Comparison of ENCODE assay signal across 8 cellular contexts in the genomic region with DNA sequence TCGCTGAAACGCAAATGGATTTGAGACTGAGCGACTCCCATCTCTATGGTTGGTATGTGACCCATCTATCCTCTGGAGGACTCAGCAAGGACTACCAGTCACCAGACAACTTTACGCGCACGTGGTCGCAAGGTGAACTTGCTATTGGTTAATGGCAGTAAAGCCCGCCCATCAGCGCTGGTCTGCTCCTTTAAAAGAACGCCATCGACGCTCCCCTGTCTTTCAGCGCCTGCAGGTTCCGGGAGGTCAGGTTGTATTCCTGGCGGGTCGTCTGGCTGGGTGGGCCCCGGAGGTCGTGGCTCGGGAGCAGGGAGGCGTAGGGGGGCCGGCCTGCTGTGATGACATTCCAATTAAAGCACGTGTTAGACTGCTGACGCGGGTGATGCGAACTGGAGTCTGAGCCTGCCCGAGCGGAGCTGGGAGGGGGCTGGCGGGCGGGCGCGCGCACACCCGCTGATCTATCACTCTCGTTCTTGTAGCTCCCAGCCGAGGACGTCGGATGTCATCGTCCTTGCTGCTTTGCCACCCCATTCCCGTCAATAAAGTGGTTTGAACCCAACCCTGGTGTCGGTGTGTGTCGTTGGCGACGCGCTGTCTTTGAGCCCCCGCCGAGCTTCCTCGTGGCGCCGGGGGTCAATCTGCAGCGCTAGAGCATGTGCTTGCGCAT. TPM values are rescaled to one million over a fixed set of nuclear protein-coding genes. Genes with fewer than 3 reads are reported as not detected.
DNase-seq lines count a peak whose midpoint lies in the region; ATAC-seq and TF ChIP-seq lines count a peak whose summit lies in the region.

No MANE protein-coding gene starts in this region.

- no peaks in the 10 kb centered on the region for H3K9me3 Mint-ChIP-seq in WTC11

- H3K4me3 ChIP-seq in spleen = peak overlapping the region; percentile 61 to 91 (median 78)

- no peak overlapping the region for H3K27ac Mint-ChIP-seq in WTC11

- DNase-seq in AG09319 (ENCODE audit: extremely low read depth, low read depth) = peak; percentile 100
- peak; percentile 98 for DNase-seq in NCI-H2227 treated with DMSO at 0.1 percent for 48 hours (lab: John Stamatoyannopoulos, UW)
- DNase-seq in WTC11 (ENCODE audit: low spot score) = peak; percentile 93
- peak; percentile 96 for DNase-seq in central memory CD4-positive, alpha-beta T cell
- peak; percentile 100 for DNase-seq in iris pigment epithelial cell (ENCODE audit: low read depth)
- DNase-seq in spleen = peak; percentile 98

- intact Hi-C loops in spleen (cut with DNase I; ENCODE audit: low total_unique reads) = loop anchor here (5.0 kb wide), 1 partner anchor 136 kb away; no protein-coding TSS in a partner anchor

- peaks cover 12% of the 10 kb centered on the region for H3K36me3 Mint-ChIP-seq in WTC11

- ATAC-seq in GM19023 (IDR thresholded peaks at IDR 0.05; ENCODE audit: unreplicated experiment) (peak; percentile 93), HG03175 (IDR thresholded peaks at IDR 0.05; ENCODE audit: unreplicated experiment) (peak; percentile 97), WTC11 (peak; percentile 85)

- H3K27ac ChIP-seq in spleen = peak overlapping the region; percentile 93 to 97 (median 95)

- H3K4me1 Mint-ChIP-seq in WTC11 = peaks cover 23% of the 10 kb centered on the region

- WGBS in spleen, 5 donors = 0% methylated on average over 34 to 51 of the region's 51 CpGs

- H3K4me3 Mint-ChIP-seq in WTC11 = no peak overlapping the region

- POLR2A ChIA-PET in WTC11 (lab: Charles Lee) = interaction anchor here (0.6 to 2.4 kb wide), 15 partner anchors 10 to 265 kb away, joined by 3 to 14 read pairs (median 3); a partner anchor contains a TSS

- peak; percentile 69 to 99 (median 98) for TF ChIP-seq POLR2A in spleen (IDR thresholded peaks at IDR 0.05)

- H3K27me3 ChIP-seq in spleen (replicated peaks in 1 of 7) = no peaks in the 10 kb centered on the region

- no peak for TF ChIP-seq CTCF in AG09319 (IDR thresholded peaks at IDR 0.05; ENCODE audit: low read depth, low read length)
- TF ChIP-seq CTCF in WTC11 (IDR thresholded peaks at IDR 0.05) = no peak
- peak in 6 of 11 experiments; percentile 1 to 49 (median 30) for TF ChIP-seq CTCF in spleen (IDR thresholded peaks at IDR 0.05 in 8 of 11, conservative IDR thresholded peaks at IDR 0.05 in 3 of 11)

- peaks cover 0 to 29% (median 9%) of the 10 kb centered on the region in 6 donors for H3K36me3 ChIP-seq in spleen

- H3K9me3 ChIP-seq in spleen = no peaks in the 10 kb centered on the region

- CTCF ChIA-PET in WTC11 (lab: Charles Lee) = interaction anchor here (0.7 to 2.6 kb wide), 13 partner anchors 12 to 274 kb away, joined by 3 to 19 read pairs (median 4); a partner anchor contains a TSS

- no peaks in the 10 kb centered on the region for H3K27me3 Mint-ChIP-seq in WTC11 (ENCODE audit: low read depth)

- H3K4me1 ChIP-seq in spleen = peaks cover 5 to 51% (median 35%) of the 10 kb centered on the region in 6 donors

TF ChIP-seq in WTC11, 78 proteins besides CTCF, POLR2A, EP300 and RAD21 (continues in another document):
- TF ChIP-seq ATF1 (CRISPR knock-in tag; IDR thresholded peaks at IDR 0.05) (no peak), ETV6 (CRISPR knock-in tag; IDR thresholded peaks at IDR 0.05) (no peak; the same call in none of the 2 replicates), ELF4 (CRISPR knock-in tag; IDR thresholded peaks at IDR 0.05; ENCODE audit: low read depth) (no peak), CREB1 (CRISPR knock-in tag; IDR thresholded peaks at IDR 0.05) (peak; percentile 57), ZNF671 (CRISPR knock-in tag; IDR thresholded peaks at IDR 0.05) (peak; percentile 88), ZNF219 (CRISPR knock-in tag; IDR thresholded peaks at IDR 0.05; ENCODE audit: borderline replicate concordance) (no peak), NFATC4 (CRISPR knock-in tag; IDR thresholded peaks at IDR 0.05) (peak; percentile 80), ZNF423 (CRISPR knock-in tag; IDR thresholded peaks at IDR 0.05) (peak; percentile 21; the same call in 1 of the 2 replicates)
- TF ChIP-seq, protein P1, sequence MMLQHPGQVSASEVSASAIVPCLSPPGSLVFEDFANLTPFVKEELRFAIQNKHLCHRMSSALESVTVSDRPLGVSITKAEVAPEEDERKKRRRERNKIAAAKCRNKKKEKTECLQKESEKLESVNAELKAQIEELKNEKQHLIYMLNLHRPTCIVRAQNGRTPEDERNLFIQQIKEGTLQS (CRISPR knock-in tag; conservative IDR thresholded peaks at IDR 0.05) = peak; percentile 26; the same call in 1 of the 2 replicates
- TF ChIP-seq, protein P2, sequence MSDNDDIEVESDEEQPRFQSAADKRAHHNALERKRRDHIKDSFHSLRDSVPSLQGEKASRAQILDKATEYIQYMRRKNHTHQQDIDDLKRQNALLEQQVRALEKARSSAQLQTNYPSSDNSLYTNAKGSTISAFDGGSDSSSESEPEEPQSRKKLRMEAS (CRISPR knock-in tag; IDR thresholded peaks at IDR 0.05) = peak; percentile 73
- TF ChIP-seq, protein P3, sequence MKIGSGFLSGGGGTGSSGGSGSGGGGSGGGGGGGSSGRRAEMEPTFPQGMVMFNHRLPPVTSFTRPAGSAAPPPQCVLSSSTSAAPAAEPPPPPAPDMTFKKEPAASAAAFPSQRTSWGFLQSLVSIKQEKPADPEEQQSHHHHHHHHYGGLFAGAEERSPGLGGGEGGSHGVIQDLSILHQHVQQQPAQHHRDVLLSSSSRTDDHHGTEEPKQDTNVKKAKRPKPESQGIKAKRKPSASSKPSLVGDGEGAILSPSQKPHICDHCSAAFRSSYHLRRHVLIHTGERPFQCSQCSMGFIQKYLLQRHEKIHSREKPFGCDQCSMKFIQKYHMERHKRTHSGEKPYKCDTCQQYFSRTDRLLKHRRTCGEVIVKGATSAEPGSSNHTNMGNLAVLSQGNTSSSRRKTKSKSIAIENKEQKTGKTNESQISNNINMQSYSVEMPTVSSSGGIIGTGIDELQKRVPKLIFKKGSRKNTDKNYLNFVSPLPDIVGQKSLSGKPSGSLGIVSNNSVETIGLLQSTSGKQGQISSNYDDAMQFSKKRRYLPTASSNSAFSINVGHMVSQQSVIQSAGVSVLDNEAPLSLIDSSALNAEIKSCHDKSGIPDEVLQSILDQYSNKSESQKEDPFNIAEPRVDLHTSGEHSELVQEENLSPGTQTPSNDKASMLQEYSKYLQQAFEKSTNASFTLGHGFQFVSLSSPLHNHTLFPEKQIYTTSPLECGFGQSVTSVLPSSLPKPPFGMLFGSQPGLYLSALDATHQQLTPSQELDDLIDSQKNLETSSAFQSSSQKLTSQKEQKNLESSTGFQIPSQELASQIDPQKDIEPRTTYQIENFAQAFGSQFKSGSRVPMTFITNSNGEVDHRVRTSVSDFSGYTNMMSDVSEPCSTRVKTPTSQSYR (CRISPR knock-in tag; IDR thresholded peaks at IDR 0.05) = peak; percentile 75; the same call in 1 of the 2 replicates
- TF ChIP-seq, protein P4, sequence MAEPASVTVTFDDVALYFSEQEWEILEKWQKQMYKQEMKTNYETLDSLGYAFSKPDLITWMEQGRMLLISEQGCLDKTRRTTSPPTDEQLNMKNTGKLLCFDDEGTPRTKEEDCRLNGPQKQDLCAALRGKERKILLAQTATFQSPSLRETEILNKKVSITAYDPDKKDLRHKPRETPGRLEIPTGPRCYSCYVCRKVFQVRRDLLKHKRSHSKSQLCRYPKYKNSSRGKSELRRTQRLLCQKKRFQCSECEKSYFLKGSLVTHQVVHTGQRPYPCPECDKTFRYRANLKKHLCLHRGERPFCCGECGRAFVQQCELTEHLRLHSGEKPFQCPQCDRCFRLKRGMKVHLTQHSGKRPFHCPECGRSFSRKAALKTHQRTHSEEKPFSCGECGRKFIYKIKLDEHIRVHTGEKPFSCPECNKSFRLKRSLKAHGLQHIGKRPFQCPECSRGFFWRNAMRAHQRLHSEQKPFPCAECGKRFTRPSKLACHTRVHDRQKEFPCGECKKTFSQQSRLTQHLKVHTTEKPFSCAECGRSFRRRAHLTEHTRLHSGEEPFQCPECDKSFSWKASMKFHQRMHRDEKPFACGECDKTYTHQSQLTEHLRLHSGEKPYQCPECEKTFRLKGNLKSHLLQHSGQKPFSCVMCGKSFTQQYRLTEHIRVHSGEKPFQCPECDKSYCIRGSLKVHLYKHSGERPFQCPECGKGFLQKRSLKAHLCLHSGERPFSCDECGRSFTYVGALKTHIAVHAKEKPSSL (CRISPR knock-in tag; conservative IDR thresholded peaks at IDR 0.05) = peak; percentile 70; the same call in 1 of the 2 replicates
- TF ChIP-seq, protein P5, sequence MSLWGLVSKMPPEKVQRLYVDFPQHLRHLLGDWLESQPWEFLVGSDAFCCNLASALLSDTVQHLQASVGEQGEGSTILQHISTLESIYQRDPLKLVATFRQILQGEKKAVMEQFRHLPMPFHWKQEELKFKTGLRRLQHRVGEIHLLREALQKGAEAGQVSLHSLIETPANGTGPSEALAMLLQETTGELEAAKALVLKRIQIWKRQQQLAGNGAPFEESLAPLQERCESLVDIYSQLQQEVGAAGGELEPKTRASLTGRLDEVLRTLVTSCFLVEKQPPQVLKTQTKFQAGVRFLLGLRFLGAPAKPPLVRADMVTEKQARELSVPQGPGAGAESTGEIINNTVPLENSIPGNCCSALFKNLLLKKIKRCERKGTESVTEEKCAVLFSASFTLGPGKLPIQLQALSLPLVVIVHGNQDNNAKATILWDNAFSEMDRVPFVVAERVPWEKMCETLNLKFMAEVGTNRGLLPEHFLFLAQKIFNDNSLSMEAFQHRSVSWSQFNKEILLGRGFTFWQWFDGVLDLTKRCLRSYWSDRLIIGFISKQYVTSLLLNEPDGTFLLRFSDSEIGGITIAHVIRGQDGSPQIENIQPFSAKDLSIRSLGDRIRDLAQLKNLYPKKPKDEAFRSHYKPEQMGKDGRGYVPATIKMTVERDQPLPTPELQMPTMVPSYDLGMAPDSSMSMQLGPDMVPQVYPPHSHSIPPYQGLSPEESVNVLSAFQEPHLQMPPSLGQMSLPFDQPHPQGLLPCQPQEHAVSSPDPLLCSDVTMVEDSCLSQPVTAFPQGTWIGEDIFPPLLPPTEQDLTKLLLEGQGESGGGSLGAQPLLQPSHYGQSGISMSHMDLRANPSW (CRISPR knock-in tag; conservative IDR thresholded peaks at IDR 0.05; ENCODE audit: low read depth) = no peak
- TF ChIP-seq, protein P6, sequence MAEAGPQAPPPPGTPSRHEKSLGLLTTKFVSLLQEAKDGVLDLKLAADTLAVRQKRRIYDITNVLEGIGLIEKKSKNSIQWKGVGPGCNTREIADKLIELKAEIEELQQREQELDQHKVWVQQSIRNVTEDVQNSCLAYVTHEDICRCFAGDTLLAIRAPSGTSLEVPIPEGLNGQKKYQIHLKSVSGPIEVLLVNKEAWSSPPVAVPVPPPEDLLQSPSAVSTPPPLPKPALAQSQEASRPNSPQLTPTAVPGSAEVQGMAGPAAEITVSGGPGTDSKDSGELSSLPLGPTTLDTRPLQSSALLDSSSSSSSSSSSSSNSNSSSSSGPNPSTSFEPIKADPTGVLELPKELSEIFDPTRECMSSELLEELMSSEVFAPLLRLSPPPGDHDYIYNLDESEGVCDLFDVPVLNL (CRISPR knock-in tag; IDR thresholded peaks at IDR 0.05; ENCODE audit: borderline replicate concordance, low read depth) = peak; percentile 77

RNA-seq across cellular contexts. Expression of a gene that starts 15.9 kb away (rescaled TPM):
- total RNA-seq in WTC11 (2021) (6.5 to 8.6 TPM (median 7.6 TPM) in 3 replicates), spleen (10 to 100 TPM; 34.5 to 65.4 (median 47.2) TPM)
- polyA plus RNA-seq in spleen = 1 to 10 TPM; 3.1 to 6.2 (median 3.7) TPM

Comparison
In these comparisons a context has a peak if more than half of its experiments do, and no peak if none do; other contexts are left out.
1. Peak in every context shown above with its lines: DNase-seq, ATAC-seq, H3K4me3 ChIP-seq and H3K27ac ChIP-seq.
2. CTCF ChIP-seq: peak in spleen (6 of 11); none in AG09319 (single experiment) and WTC11 (single experiment).